ENCODE assay signal across 8 cellular contexts in the genomic region with DNA sequence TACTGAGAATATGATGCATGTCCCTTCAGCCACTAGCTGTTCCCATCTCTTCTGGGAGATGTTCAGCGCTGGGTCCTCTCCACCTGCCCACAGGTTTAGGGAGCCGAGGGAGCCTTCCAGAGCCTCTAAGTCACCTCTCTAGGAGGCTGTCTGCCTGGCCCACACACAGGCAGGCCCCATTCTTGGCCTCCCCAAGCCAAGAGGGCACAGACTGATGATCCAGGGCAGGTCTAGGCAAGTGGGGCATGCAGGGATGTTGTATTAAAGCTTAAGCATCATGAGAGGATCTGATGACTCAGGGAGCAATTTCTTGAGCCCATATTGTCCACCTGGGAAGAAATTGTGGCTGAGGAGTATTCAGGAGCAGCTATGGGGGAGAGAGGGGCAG. TPM values are rescaled to one million over a fixed set of nuclear protein-coding genes. Genes with fewer than 3 reads are reported as not detected.
A peak's percentile ranks its signal among the peaks of the same experiment; 100 is the strongest.
DNase-seq lines count a peak whose midpoint lies in the region; ATAC-seq, FAIRE-seq and TF ChIP-seq lines count a peak whose summit lies in the region.

No MANE protein-coding gene starts in this region.

- no peaks in the 10 kb centered on the region for H3K27me3 Mint-ChIP-seq in CD4-positive, CD25-positive, alpha-beta regulatory T cell
- H3K27me3 Mint-ChIP-seq in activated T-helper 17 cell treated with anti-CD3 and anti-CD28 coated beads, Interleukin-2, amount 50 U/mL, for 72 hours: no peaks in the 10 kb centered on the region
- H3K27me3 Mint-ChIP-seq in naive thymus-derived CD8-positive, alpha-beta T cell: no peaks in the 10 kb centered on the region

- peak overlapping the region; percentile 16 for H3K4me3 ChIP-seq in CD4-positive, CD25-positive, alpha-beta regulatory T cell (ENCODE audit: low read depth, low read length)

- no peak for FAIRE-seq in D721Med (lab: Jason Lieb, UNC)

- peaks cover 0 to 3% (median 0%) of the 10 kb centered on the region in 7 donors for H3K9me3 Mint-ChIP-seq in CD4-positive, CD25-positive, alpha-beta regulatory T cell
- H3K9me3 Mint-ChIP-seq in activated T-helper 17 cell treated with anti-CD3 and anti-CD28 coated beads, Interleukin-2, amount 50 U/mL, for 72 hours: no peaks in the 10 kb centered on the region
- H3K9me3 Mint-ChIP-seq in naive thymus-derived CD8-positive, alpha-beta T cell: no peaks in the 10 kb centered on the region

- no peaks in the 10 kb centered on the region for H3K9me3 ChIP-seq in CD4-positive, CD25-positive, alpha-beta regulatory T cell (ENCODE audit: control insufficient read depth in 2 of 2, low read length in 2 of 2)

- no peak for TF ChIP-seq CTCF in D721Med (IDR thresholded peaks at IDR 0.05; ENCODE audit: insufficient read depth, missing control alignments)

- H3K27me3 ChIP-seq in CD4-positive, CD25-positive, alpha-beta regulatory T cell (ENCODE audit: control insufficient read depth, insufficient read depth, low read length): no peaks in the 10 kb centered on the region

- peak overlapping the region; percentile 82 for H3K27ac ChIP-seq in CD4-positive, CD25-positive, alpha-beta regulatory T cell (ENCODE audit: insufficient read depth, low read length, poor library complexity, severe bottlenecking)

- H3K36me3 Mint-ChIP-seq in CD4-positive, CD25-positive, alpha-beta regulatory T cell: no peaks in the 10 kb centered on the region
- peaks cover 13% of the 10 kb centered on the region for H3K36me3 Mint-ChIP-seq in activated T-helper 17 cell treated with anti-CD3 and anti-CD28 coated beads, Interleukin-2, amount 50 U/mL, for 72 hours (ENCODE audit: low read depth)
- no peaks in the 10 kb centered on the region for H3K36me3 Mint-ChIP-seq in naive thymus-derived CD8-positive, alpha-beta T cell

- ATAC-seq in CD4-positive, CD25-positive, alpha-beta regulatory T cell (ENCODE audit: low read depth in 2 of 2): peak; percentile 1
- ATAC-seq in GM21825 (IDR thresholded peaks at IDR 0.05; ENCODE audit: unreplicated experiment) (peak; percentile 1), HG02759 (IDR thresholded peaks at IDR 0.05; ENCODE audit: unreplicated experiment) (no peak)
- peak; percentile 5 for ATAC-seq in activated T-helper 17 cell treated with anti-CD3 and anti-CD28 coated beads, Interleukin-2, amount 50 U/mL, for 72 hours (replicated peaks)
- peak; percentile 9 to 13 for ATAC-seq in naive thymus-derived CD8-positive, alpha-beta T cell

- POLR2A ChIA-PET in naive thymus-derived CD8-positive, alpha-beta T cell (lab: Charles Lee): interaction anchor here (0.9 to 11.7 kb wide), 29 partner anchors 9 to 494 kb away, joined by 3 to 361 read pairs (median 9); partner anchors contain the start of genes KCMF1, SH2D6, SUCLG1 and TMSB10

- H3K4me1 Mint-ChIP-seq in CD4-positive, CD25-positive, alpha-beta regulatory T cell: peaks cover 22 to 59% (median 37%) of the 10 kb centered on the region in 4 donors
- peaks cover 27% of the 10 kb centered on the region for H3K4me1 Mint-ChIP-seq in activated T-helper 17 cell treated with anti-CD3 and anti-CD28 coated beads, Interleukin-2, amount 50 U/mL, for 72 hours
- H3K4me1 Mint-ChIP-seq in naive thymus-derived CD8-positive, alpha-beta T cell: peaks cover 27 to 57% (median 46%) of the 10 kb centered on the region in 4 donors

- DNase-seq in CD4-positive, CD25-positive, alpha-beta regulatory T cell: no peak
- DNase-seq in naive thymus-derived CD8-positive, alpha-beta T cell: peak in 2 of 10 donors; percentile 27 to 29
- DNase-seq in LoVo (ENCODE audit: low spot score): no peak
- DNase-seq in D721Med (ENCODE audit: insufficient read length, low spot score): no peak
- no peak for DNase-seq in A172 (ENCODE audit: low spot score)

- peak overlapping the region; percentile 95 to 98 (median 97) for H3K4me3 Mint-ChIP-seq in CD4-positive, CD25-positive, alpha-beta regulatory T cell
- H3K4me3 Mint-ChIP-seq in activated T-helper 17 cell treated with anti-CD3 and anti-CD28 coated beads, Interleukin-2, amount 50 U/mL, for 72 hours: peak overlapping the region; percentile 94
- H3K4me3 Mint-ChIP-seq in naive thymus-derived CD8-positive, alpha-beta T cell: peak overlapping the region; percentile 89 to 100 (median 98)

- H3K27ac Mint-ChIP-seq in CD4-positive, CD25-positive, alpha-beta regulatory T cell: peak overlapping the region; percentile 95 to 100 (median 97)
- H3K27ac Mint-ChIP-seq in activated T-helper 17 cell treated with anti-CD3 and anti-CD28 coated beads, Interleukin-2, amount 50 U/mL, for 72 hours: peak overlapping the region; percentile 91
- H3K27ac Mint-ChIP-seq in naive thymus-derived CD8-positive, alpha-beta T cell: peak overlapping the region; percentile 94 to 100 (median 98)

- no peaks in the 10 kb centered on the region for H3K36me3 ChIP-seq in CD4-positive, CD25-positive, alpha-beta regulatory T cell (ENCODE audit: control insufficient read depth, insufficient read depth, low read length)

- peaks cover 57% of the 10 kb centered on the region for H3K4me1 ChIP-seq in CD4-positive, CD25-positive, alpha-beta regulatory T cell (ENCODE audit: control insufficient read depth, insufficient read depth, low read length, poor library complexity, severe bottlenecking)

RNA-seq across cellular contexts. Expression of gene TMSB10, which starts 19.9 kb away (rescaled TPM):
- total RNA-seq in CD4-positive, CD25-positive, alpha-beta regulatory T cell: 2,468 TPM
- over 10,000 TPM in 1 of 4 donors, 1,000 to 10,000 TPM in 3; 7,086 to 10,693 (median 8,015) TPM for polyA plus RNA-seq in CD4-positive, CD25-positive, alpha-beta regulatory T cell
- total RNA-seq in activated T-helper 17 cell treated with anti-CD3 and anti-CD28 coated beads, Interleukin-2, amount 50 U/mL, for 72 hours: 1,000 to 10,000 TPM; 2,616 to 3,068 TPM
- 1,000 to 10,000 TPM; 1,479 to 1,535 TPM for total RNA-seq in naive thymus-derived CD8-positive, alpha-beta T cell
- 1,000 to 10,000 TPM; 6,950 to 8,855 (median 7,882) TPM for polyA plus RNA-seq in naive thymus-derived CD8-positive, alpha-beta T cell
- total RNA-seq in A172 (2014; rRNA removed; shearing (Covaris generic)): 8,628 and 10,596 TPM in 2 replicates

RNA-seq across cellular contexts. Expression of gene TRABD2A, which starts 44.4 kb away (rescaled TPM):
- total RNA-seq in CD4-positive, CD25-positive, alpha-beta regulatory T cell: 48.8 TPM
- polyA plus RNA-seq in CD4-positive, CD25-positive, alpha-beta regulatory T cell: 10 to 100 TPM; 32.9 to 41.2 (median 38.7) TPM
- total RNA-seq in activated T-helper 17 cell treated with anti-CD3 and anti-CD28 coated beads, Interleukin-2, amount 50 U/mL, for 72 hours: 10 to 100 TPM; 28.6 to 32.3 TPM
- 100 to 1,000 TPM; 165 to 168 TPM for total RNA-seq in naive thymus-derived CD8-positive, alpha-beta T cell
- polyA plus RNA-seq in naive thymus-derived CD8-positive, alpha-beta T cell: 100 to 1,000 TPM in 2 of 3 donors, 10 to 100 TPM in 1; 70.1 to 173 (median 104) TPM
- 10.6 and 12.6 TPM in 2 replicates for total RNA-seq in A172 (2014; rRNA removed; shearing (Covaris generic))

RNA-seq across cellular contexts. Expression of gene KCMF1, which starts 45.6 kb away (rescaled TPM):
- total RNA-seq in CD4-positive, CD25-positive, alpha-beta regulatory T cell: 80.0 TPM
- polyA plus RNA-seq in CD4-positive, CD25-positive, alpha-beta regulatory T cell: 10 to 100 TPM; 21.3 to 41.8 (median 28.5) TPM
- total RNA-seq in activated T-helper 17 cell treated with anti-CD3 and anti-CD28 coated beads, Interleukin-2, amount 50 U/mL, for 72 hours: 100 to 1,000 TPM in 1 of 2 donors, 10 to 100 TPM in 1; 77.3 to 108 TPM
- 10 to 100 TPM; 69.0 to 74.8 TPM for total RNA-seq in naive thymus-derived CD8-positive, alpha-beta T cell
- 10 to 100 TPM; 13.3 to 30.2 (median 28.1) TPM for polyA plus RNA-seq in naive thymus-derived CD8-positive, alpha-beta T cell
- total RNA-seq in A172 (2014; rRNA removed; shearing (Covaris generic)): 106 and 118 TPM in 2 replicates
